In the genomic region with DNA sequence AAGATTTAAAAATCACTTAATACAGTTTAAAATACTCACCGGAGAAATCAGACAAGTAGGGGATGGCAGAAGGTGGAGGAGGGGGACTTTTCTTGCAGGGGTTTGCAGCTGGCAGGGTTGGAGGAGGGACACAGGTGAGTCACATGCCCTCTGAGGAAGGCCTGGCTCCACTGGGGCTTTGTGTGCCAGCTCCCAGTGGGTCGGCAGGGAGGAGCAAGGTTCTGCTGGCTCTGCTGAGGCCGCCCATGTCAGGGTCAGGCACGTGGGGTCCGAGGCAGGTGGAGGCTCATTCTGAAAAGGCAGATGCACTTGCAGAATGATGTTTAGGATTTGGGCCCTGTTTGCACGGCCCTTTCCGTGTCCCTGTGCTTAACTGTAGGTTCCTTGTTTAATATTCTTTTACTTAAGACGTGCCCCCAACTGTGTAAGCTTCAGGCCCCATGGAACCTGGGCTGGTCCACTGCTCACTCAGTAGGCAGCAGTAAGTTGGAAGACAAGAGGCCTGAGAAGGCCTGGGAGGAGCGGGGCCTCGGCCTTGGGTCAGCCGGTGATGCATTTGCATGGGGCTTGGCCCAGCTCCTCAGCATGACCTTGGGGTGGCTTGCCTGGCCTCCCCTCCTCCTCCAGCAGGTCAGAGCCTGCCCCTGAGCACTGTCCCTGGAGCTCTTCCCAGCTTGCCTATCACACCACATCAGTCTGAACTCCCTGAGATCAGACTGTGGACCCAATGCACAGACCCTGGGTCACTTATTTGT, we compare ENCODE assay signal across 22 cellular contexts.
"Had no signal": no experiment of that assay in that cellular context is flagged by ENCODE, and none has a peak within 500 bp of the region (broad histone marks: within the 10 kb centered on the region; RNA-seq: fewer than 3 reads in every experiment).

No MANE protein-coding gene starts in this region.

- H3K4me3 ChIP-seq: breast epithelium, Peyer's patch had no signal

- ATAC-seq: activated T-helper 17 cell treated with anti-CD3 and anti-CD28 coated beads, Interleukin-2, amount 50 U/mL, for 72 hours had no signal

- H3K27ac ChIP-seq: breast epithelium, KMS-11, Peyer's patch had no signal

- H3K4me2 ChIP-seq: KMS-11 had no signal

- H3K4me3 Mint-ChIP-seq: activated B cell treated with CpG ODN at 0.5 μM for 24 hours; activated CD4-positive, alpha-beta memory T cell treated with anti-CD3 and anti-CD28 coated beads for 36 hours; activated CD4-positive, alpha-beta T cell treated with anti-CD3 and anti-CD28 coated beads, Interleukin-2, amount 10 ng/mL, durations not matched to agents 7 days and 5 days; activated naive CD4-positive, alpha-beta T cell treated with anti-CD3 and anti-CD28 coated beads, Interleukin-2, amount 10 ng/mL, durations not matched to agents 7 days and 5 days; activated naive CD8-positive, alpha-beta T cell treated with anti-CD3 and anti-CD28 coated beads for 36 hours; activated T-helper 17 cell treated with anti-CD3 and anti-CD28 coated beads, Interleukin-2, amount 50 U/mL, for 72 hours; T-helper 1 cell treated with Interleukin-12 subunit alpha and Interleukin-12 subunit beta and Interleukin-4 antibody, amounts not matched to agents 30 μg/mL and 1 μg/mL, for 36 hours had no signal

- H3K9ac ChIP-seq: KMS-11 had no signal

- DNase-seq: activated B cell treated with CpG ODN at 0.5 μM for 24 hours; activated CD4-positive, alpha-beta memory T cell treated with anti-CD3 and anti-CD28 coated beads for 36 hours; activated CD4-positive, alpha-beta T cell treated with anti-CD3 and anti-CD28 coated beads, Interleukin-2, amount 10 ng/mL, durations not matched to agents 7 days and 5 days; activated CD8-positive, alpha-beta memory T cell treated with anti-CD3 and anti-CD28 coated beads for 24 hours; activated gamma-delta T cell; activated naive CD4-positive, alpha-beta T cell treated with anti-CD3 and anti-CD28 coated beads, Interleukin-2, amount 10 ng/mL, durations not matched to agents 7 days and 5 days; activated naive CD8-positive, alpha-beta T cell treated with anti-CD3 and anti-CD28 coated beads for 36 hours; activated T-cell treated with anti-CD3 and anti-CD28 coated beads, Interleukin-2, amount 50 U/mL, for 48 hours; anterior cingulate cortex; caudate nucleus; NCI-H1092; NCI-H1417 treated with DMSO at 0.1 percent for 48 hours; NCI-H1694; NCI-H2029; NCI-H510A treated with DMSO at 0.1 percent for 48 hours; NCI-H69; Peyer's patch; SHP77 treated with DMSO at 0.1 percent for 48 hours had no signal

- H3K27me3 ChIP-seq: breast epithelium, Peyer's patch had no signal

- H3K4me1 Mint-ChIP-seq: activated B cell treated with CpG ODN at 0.5 μM for 24 hours; activated CD4-positive, alpha-beta T cell treated with anti-CD3 and anti-CD28 coated beads, Interleukin-2, amount 10 ng/mL, durations not matched to agents 7 days and 5 days; activated naive CD4-positive, alpha-beta T cell treated with anti-CD3 and anti-CD28 coated beads, Interleukin-2, amount 10 ng/mL, durations not matched to agents 7 days and 5 days; activated naive CD8-positive, alpha-beta T cell treated with anti-CD3 and anti-CD28 coated beads for 36 hours; activated T-helper 17 cell treated with anti-CD3 and anti-CD28 coated beads, Interleukin-2, amount 50 U/mL, for 72 hours had no signal

- H3K27ac Mint-ChIP-seq: activated B cell treated with CpG ODN at 0.5 μM for 24 hours; activated CD4-positive, alpha-beta memory T cell treated with anti-CD3 and anti-CD28 coated beads for 36 hours; activated CD4-positive, alpha-beta T cell treated with anti-CD3 and anti-CD28 coated beads, Interleukin-2, amount 10 ng/mL, durations not matched to agents 7 days and 5 days; activated naive CD4-positive, alpha-beta T cell treated with anti-CD3 and anti-CD28 coated beads, Interleukin-2, amount 10 ng/mL, durations not matched to agents 7 days and 5 days; activated naive CD8-positive, alpha-beta T cell treated with anti-CD3 and anti-CD28 coated beads for 36 hours; activated T-helper 17 cell treated with anti-CD3 and anti-CD28 coated beads, Interleukin-2, amount 50 U/mL, for 72 hours; T-helper 1 cell treated with Interleukin-12 subunit alpha and Interleukin-12 subunit beta and Interleukin-4 antibody, amounts not matched to agents 30 μg/mL and 1 μg/mL, for 36 hours had no signal

- H3K9me3 Mint-ChIP-seq: activated B cell treated with CpG ODN at 0.5 μM for 24 hours; activated CD4-positive, alpha-beta memory T cell treated with anti-CD3 and anti-CD28 coated beads for 36 hours; activated CD4-positive, alpha-beta T cell treated with anti-CD3 and anti-CD28 coated beads, Interleukin-2, amount 10 ng/mL, durations not matched to agents 7 days and 5 days; activated naive CD4-positive, alpha-beta T cell treated with anti-CD3 and anti-CD28 coated beads, Interleukin-2, amount 10 ng/mL, durations not matched to agents 7 days and 5 days; activated naive CD8-positive, alpha-beta T cell treated with anti-CD3 and anti-CD28 coated beads for 36 hours; activated T-helper 17 cell treated with anti-CD3 and anti-CD28 coated beads, Interleukin-2, amount 50 U/mL, for 72 hours; T-helper 1 cell treated with Interleukin-12 subunit alpha and Interleukin-12 subunit beta and Interleukin-4 antibody, amounts not matched to agents 30 μg/mL and 1 μg/mL, for 36 hours had no signal

- H3K36me3 ChIP-seq: breast epithelium, Peyer's patch had no signal

- H3K4me1 ChIP-seq: breast epithelium, Peyer's patch had no signal

- H3K36me3 Mint-ChIP-seq: activated CD4-positive, alpha-beta memory T cell treated with anti-CD3 and anti-CD28 coated beads for 36 hours; activated naive CD4-positive, alpha-beta T cell treated with anti-CD3 and anti-CD28 coated beads, Interleukin-2, amount 10 ng/mL, durations not matched to agents 7 days and 5 days; activated naive CD8-positive, alpha-beta T cell treated with anti-CD3 and anti-CD28 coated beads for 36 hours had no signal
